8 cellular contexts compared by ENCODE assay signal in the genomic region with DNA sequence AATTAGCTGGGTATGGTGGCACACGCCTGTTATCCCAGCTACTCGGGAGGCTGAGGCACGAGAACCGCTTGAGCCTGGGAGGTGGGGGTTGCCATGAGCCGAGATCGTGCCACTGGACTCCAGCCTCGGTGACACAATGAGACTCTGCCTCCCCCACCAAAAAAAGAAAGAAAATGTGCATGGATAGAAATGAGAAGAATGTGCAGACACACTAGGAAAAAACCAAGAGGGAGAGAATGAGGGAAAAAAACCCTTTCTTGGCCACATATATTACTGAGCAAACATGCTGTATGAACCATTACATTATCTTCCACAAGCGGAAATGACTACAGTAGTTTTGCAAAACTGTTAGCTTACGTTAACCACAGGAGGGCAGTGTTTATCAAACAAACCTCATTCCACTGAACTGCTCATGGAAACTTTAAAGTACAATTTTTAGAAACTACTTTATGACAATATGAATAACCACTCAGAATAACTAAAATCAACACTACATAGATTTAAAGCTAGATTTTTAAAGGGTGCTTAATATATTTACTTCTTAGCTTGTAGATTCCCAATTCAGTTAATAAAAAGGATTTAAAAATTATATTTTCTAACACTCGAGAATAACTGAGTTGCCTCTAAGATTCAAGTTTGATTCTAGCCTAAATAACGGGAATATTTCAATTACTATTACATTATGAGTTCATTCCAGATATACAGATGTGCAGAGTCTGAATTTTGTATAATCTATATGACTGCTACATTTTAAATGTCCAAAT. TPM values are rescaled to one million over a fixed set of nuclear protein-coding genes. Genes with fewer than 3 reads are reported as not detected.
A peak's percentile ranks its signal among the peaks of the same experiment; 100 is the strongest.
DNase-seq lines count a peak whose midpoint lies in the region; ATAC-seq, FAIRE-seq and TF ChIP-seq lines count a peak whose summit lies in the region.

No MANE protein-coding gene starts in this region.

- no peaks in the 10 kb centered on the region for H3K27me3 ChIP-seq in bronchial epithelial cell (ENCODE audit: control insufficient read depth, insufficient read depth, low read length)

- no peak overlapping the region for H3K4me3 ChIP-seq in bronchial epithelial cell (ENCODE audit: low read depth, low read length)

- H3K36me3 ChIP-seq in bronchial epithelial cell (ENCODE audit: control insufficient read depth, insufficient read depth, low read length), result peaks cover 3% of the 10 kb centered on the region

- DNase-seq in NCI-H1105 treated with DMSO at 0.1 percent for 48 hours (lab: John Stamatoyannopoulos, UW), result peak; percentile 31
- DNase-seq in NCI-H1105 (lab: John Stamatoyannopoulos, UW), result no peak
- peak; percentile 91 for DNase-seq in KBM-7
- peak; percentile 84 for DNase-seq in bronchial epithelial cell (ENCODE audit: low read depth)
- no peak for DNase-seq in left colon
- peak; percentile 49 for DNase-seq in stimulated activated CD8-positive, alpha-beta memory T cell treated with anti-CD3 and anti-CD28 coated beads, Interleukin-4, amount 100 ng/mL, for 48 hours

- FAIRE-seq in bronchial epithelial cell (lab: Jason Lieb, UNC), result no peak

- intact Hi-C loops in left colon (cut with DNase I, micrococcal nuclease), result loop anchor here in 1 of 2 donors (10.0 kb wide), 1 partner anchor 93 kb away; no protein-coding TSS in a partner anchor

- in situ Hi-C loops in KBM-7 (cut with MboI; ENCODE audit: low pct_unique_long_range_greater_than_20kb, low sequenced_read_pairs), result no loop called here

- peak; percentile 52 for TF ChIP-seq CTCF in bronchial epithelial cell (IDR thresholded peaks at IDR 0.05; ENCODE audit: insufficient read depth, low read length, severe bottlenecking)

- ATAC-seq in GM21515 (IDR thresholded peaks at IDR 0.05; ENCODE audit: unreplicated experiment) (peak; percentile 75), SK-N-SH treated with all-trans-retinoic acid at 6 μM for 48 hours (peak; percentile 98), left colon (peak; percentile 95)

TF ChIP-seq in SK-N-SH treated with all-trans-retinoic acid at 6 μM for 48 hours, 23 proteins besides CTCF, POLR2A, EP300 and RAD21:
- TF ChIP-seq GLIS3 (CRISPR knock-in tag; IDR thresholded peaks at IDR 0.05) (no peak), RARB (CRISPR knock-in tag; IDR thresholded peaks at IDR 0.05) (no peak)

RNA-seq across cellular contexts. Expression of gene ASXL2, which starts 26.4 kb away (rescaled TPM):
- total RNA-seq in bronchial epithelial cell (4.2 and 6.3 TPM in 2 replicates), left colon (10 to 100 TPM; 30.7 to 33.8 TPM)

Comparison
In these comparisons a context has a peak if more than half of its experiments do, and no peak if none do; other contexts are left out.
1. DNase-seq: peak in NCI-H1105 treated with DMSO at 0.1 percent for 48 hours (single experiment), KBM-7 (single experiment), bronchial epithelial cell (single experiment) and stimulated activated CD8-positive, alpha-beta memory T cell treated with anti-CD3 and anti-CD28 coated beads, Interleukin-4, amount 100 ng/mL, for 48 hours (single experiment); none in NCI-H1105 (single experiment) and left colon (0 of 2).
2. Peak in every context shown above with its lines, with median percentiles within 50 percentile points of each other: ATAC-seq.